In genomic region chr5:43041669-43042175, GRCh38 we compare ENCODE assay signal across 1 cellular context.
A peak's percentile ranks its signal among the peaks of the same experiment; 100 is the strongest.
TF ChIP-seq lines count a peak whose summit lies in the region.

No MANE protein-coding gene starts in this region.

TF ChIP-seq in K562, 482 proteins besides CTCF, POLR2A, EP300 and RAD21 (continued from another document):
- TF ChIP-seq MLLT1 (IDR thresholded peaks at IDR 0.05): peak in 1 of 2 experiments; percentile 78; a peak in 1 of 4 replicates
TF ChIP-seq in K562: peak in this region for 75.
